ENCODE assay signal across 19 cellular contexts in the genomic region with DNA sequence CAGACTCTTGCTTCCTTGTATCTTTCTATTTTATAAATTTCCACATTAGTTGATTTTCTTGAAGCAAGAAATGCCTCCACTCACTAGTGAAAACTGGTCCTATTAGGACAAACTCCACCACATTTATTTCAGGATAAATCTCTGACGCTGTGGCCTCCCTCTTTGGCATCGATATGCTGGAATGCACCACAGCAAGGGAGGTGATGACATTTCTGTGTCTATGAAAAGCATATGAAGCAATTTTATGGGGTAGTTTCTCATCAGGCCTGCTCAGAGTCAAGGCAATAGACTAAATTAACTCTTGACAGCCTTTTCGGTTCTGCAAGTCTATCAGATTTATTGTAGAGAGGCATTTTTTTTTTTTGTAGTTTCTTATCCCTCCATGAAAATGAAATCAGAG.
A peak's percentile ranks its signal among the peaks of the same experiment; 100 is the strongest.
DNase-seq lines count a peak whose midpoint lies in the region; ATAC-seq and TF ChIP-seq lines count a peak whose summit lies in the region.
"Had no signal": no experiment of that assay in that cellular context is flagged by ENCODE, and none has a peak within 500 bp of the region (broad histone marks: within the 10 kb centered on the region; RNA-seq: fewer than 3 reads in every experiment).

No MANE protein-coding gene starts in this region.

- intact Hi-C loops in Right ventricle myocardium superior (cut with DNase I) (no loop called here), testis (cut with DNase I; ENCODE audit: low total_unique reads) (no loop called here)

- TF ChIP-seq POLR2A in testis (IDR thresholded peaks at IDR 0.05), result no peak

- ATAC-seq in Right ventricle myocardium superior (ENCODE audit: poor library complexity) (peak; percentile 62), HG03521 (IDR thresholded peaks at IDR 0.05; ENCODE audit: unreplicated experiment) (no peak)
- ATAC-seq: effector memory CD8-positive, alpha-beta T cell; K562 had no signal

- H3K27me3 ChIP-seq in rectal smooth muscle tissue (ENCODE audit: control insufficient read depth, insufficient read depth, low read length) (no peaks in the 10 kb centered on the region), testis (no peaks in the 10 kb centered on the region)
- H3K27me3 ChIP-seq: brain microvascular endothelial cell, upper lobe of left lung had no signal

- H3K27ac ChIP-seq in rectal smooth muscle tissue (ENCODE audit: low read depth, low read length) (peak overlapping the region; percentile 50), testis (no peak overlapping the region)
- H3K27ac ChIP-seq: brain microvascular endothelial cell, upper lobe of left lung had no signal

- TF ChIP-seq CTCF in AG09319 (IDR thresholded peaks at IDR 0.05; ENCODE audit: low read depth, low read length) (no peak), testis (IDR thresholded peaks at IDR 0.05) (no peak)

- H3K4me3 ChIP-seq in rectal smooth muscle tissue (ENCODE audit: low read length) (no peak overlapping the region), testis (no peak overlapping the region)
- H3K4me3 ChIP-seq: K562, upper lobe of left lung had no signal

- H3K36me3 ChIP-seq in rectal smooth muscle tissue (ENCODE audit: control insufficient read depth, insufficient read depth, low read length) (no peaks in the 10 kb centered on the region), testis (ENCODE audit: low read depth, missing control alignments) (no peaks in the 10 kb centered on the region)
- H3K36me3 ChIP-seq: brain microvascular endothelial cell, upper lobe of left lung had no signal

- H3K4me1 ChIP-seq in rectal smooth muscle tissue (ENCODE audit: control insufficient read depth, insufficient read depth, low read length) (peaks cover 30% of the 10 kb centered on the region), testis (peaks cover 20% of the 10 kb centered on the region)

- 78 to 86% methylated on average over 3 of the region's 3 CpGs for WGBS in testis, 2 donors

- DNase-seq in AG09319 (ENCODE audit: extremely low read depth, low read depth) (peak; percentile 50), amniotic epithelial cell (ENCODE audit: low read depth) (peak; percentile 54), Right ventricle myocardium superior (no peak), testis (no peak), NCI-H187 treated with DMSO at 0.1 percent for 48 hours (lab: John Stamatoyannopoulos, UW) (no peak), T-helper 1 cell (no peak)
- DNase-seq: ACHN; activated CD4-positive, CD25-positive, alpha-beta regulatory T cell; activated naive CD4-positive, alpha-beta T cell; brain microvascular endothelial cell; effector memory CD8-positive, alpha-beta T cell; NCI-H1105 treated with DMSO at 0.1 percent for 48 hours; NCI-H345; posterior cingulate gyrus; SW 1271; upper lobe of left lung had no signal

- H3K9ac ChIP-seq in rectal smooth muscle tissue (ENCODE audit: low read length), result no peak overlapping the region

- no peaks in the 10 kb centered on the region for H3K9me3 ChIP-seq in testis

Comparison
In these comparisons a context has a peak if more than half of its experiments do, and no peak if none do; other contexts are left out.
1. DNase-seq: peak in AG09319 (single experiment) and amniotic epithelial cell (single experiment); none in Right ventricle myocardium superior (single experiment), testis (single experiment), NCI-H187 treated with DMSO at 0.1 percent for 48 hours (single experiment) and T-helper 1 cell (0 of 5).